ENCODE assay signal across 12 cellular contexts in genomic region chr3:21017115-21017852, GRCh38.
A peak's percentile ranks its signal among the peaks of the same experiment; 100 is the strongest.
DNase-seq lines count a peak whose midpoint lies in the region; ATAC-seq and TF ChIP-seq lines count a peak whose summit lies in the region.
"Had no signal": no experiment of that assay in that cellular context is flagged by ENCODE, and none has a peak within 500 bp of the region (broad histone marks: within the 10 kb centered on the region; RNA-seq: fewer than 3 reads in every experiment).

No MANE protein-coding gene starts in this region.

- H3K4me2 ChIP-seq in DOHH2 (ENCODE audit: low read length): no peak overlapping the region

- no peaks in the 10 kb centered on the region for H3K9me3 ChIP-seq in DOHH2 (ENCODE audit: control insufficient read depth, insufficient read depth, low read length)
- H3K9me3 ChIP-seq in iPS DF 6.9 (ENCODE audit: control insufficient read depth, insufficient read depth, low read length): no peaks in the 10 kb centered on the region
- H3K9me3 ChIP-seq in aorta (ENCODE audit: control insufficient read depth, low read length): no peaks in the 10 kb centered on the region

- H3K27ac ChIP-seq in DOHH2 (ENCODE audit: low read depth, low read length) (no peak overlapping the region), VCaP (no peak overlapping the region), iPS DF 6.9 (ENCODE audit: low read length) (no peak overlapping the region), aorta (ENCODE audit: low read depth in 1 of 2, low read length in 2 of 2) (no peak overlapping the region)

- H3K79me2 ChIP-seq in DOHH2 (ENCODE audit: control insufficient read depth, low read length): no peaks in the 10 kb centered on the region

- H3K27me3 ChIP-seq in DOHH2 (ENCODE audit: control insufficient read depth, low read length) (no peaks in the 10 kb centered on the region), iPS DF 6.9 (ENCODE audit: control insufficient read depth, insufficient read depth, low read length) (no peaks in the 10 kb centered on the region), aorta (ENCODE audit: control insufficient read depth in 1 of 2, insufficient read depth in 2 of 2, low read length in 1 of 2) (no peaks in the 10 kb centered on the region)

- intact Hi-C loops in aorta (cut with DNase I): no loop called here

- no peaks in the 10 kb centered on the region for H4K20me1 ChIP-seq in DOHH2 (ENCODE audit: control insufficient read depth, insufficient read depth, low read depth, low read length)

- H3K4me3 ChIP-seq in DOHH2 (ENCODE audit: low read length): no peak overlapping the region
- no peak overlapping the region for H3K4me3 ChIP-seq in iPS DF 6.9 (ENCODE audit: low read length)
- no peak overlapping the region for H3K4me3 ChIP-seq in aorta (ENCODE audit: low read length in 2 of 2)

- no peak for TF ChIP-seq EP300 in Ishikawa (IDR thresholded peaks at IDR 0.05; ENCODE audit: borderline replicate concordance)

- no peaks in the 10 kb centered on the region for H3F3A ChIP-seq in DOHH2 (ENCODE audit: control insufficient read depth, insufficient read depth)

- H3K9me2 ChIP-seq in DOHH2 (replicated peaks; ENCODE audit: control insufficient read depth, low read length): no peaks in the 10 kb centered on the region

- peak; percentile 7; the same call in 1 of the 2 replicates for TF ChIP-seq RAD21 in Ishikawa (IDR thresholded peaks at IDR 0.05; ENCODE audit: low read depth)

- WGBS in iPS DF 6.9 (ENCODE audit: insufficient coverage, insufficient read length): no CpG with 5 or more reads among the region's 10 CpGs
- 88 to 91% methylated on average over 10 of the region's 10 CpGs for WGBS in aorta, 2 donors

- TF ChIP-seq CTCF in DOHH2 (IDR thresholded peaks at IDR 0.05; ENCODE audit: low read depth, low read length, poor library complexity, severe bottlenecking): peak; percentile 64
- peak; percentile 30; the same call in 1 of the 2 replicates for TF ChIP-seq CTCF in VCaP (conservative IDR thresholded peaks at IDR 0.05)

- DNase-seq in iPS DF 6.9 (ENCODE audit: low read depth, low spot score) (peak; percentile 22), NCI-H128 (lab: John Stamatoyannopoulos, UW; ENCODE audit: unreplicated experiment) (no peak), aorta (no peak), DMS114 treated with DMSO at 0.1 percent for 48 hours (lab: John Stamatoyannopoulos, UW; ENCODE audit: unreplicated experiment) (no peak), NCI-H187 (lab: John Stamatoyannopoulos, UW) (no peak)
- DNase-seq: anterior cingulate cortex; nucleus accumbens; stimulated activated naive CD4-positive, alpha-beta T cell; T-helper 2 cell had no signal

- H3K36me3 ChIP-seq in DOHH2 (ENCODE audit: control insufficient read depth, low read length) (no peaks in the 10 kb centered on the region), iPS DF 6.9 (ENCODE audit: control insufficient read depth, insufficient read depth, low read length) (no peaks in the 10 kb centered on the region), aorta (ENCODE audit: control insufficient read depth in 1 of 2, insufficient read depth in 2 of 2, low read length in 1 of 2) (no peaks in the 10 kb centered on the region)

- H3K4me1 ChIP-seq in DOHH2 (ENCODE audit: control insufficient read depth, low read length) (no peaks in the 10 kb centered on the region), iPS DF 6.9 (ENCODE audit: control insufficient read depth, insufficient read depth, low read length) (no peaks in the 10 kb centered on the region), aorta (ENCODE audit: control insufficient read depth in 1 of 2, insufficient read depth in 2 of 2, low read length in 2 of 2) (no peaks in the 10 kb centered on the region)

- ATAC-seq in aorta (ENCODE audit: low FRiP score): no peak

TF ChIP-seq in Ishikawa, 13 proteins besides CTCF, POLR2A, EP300 and RAD21:
- TF ChIP-seq USF1 (IDR thresholded peaks at IDR 0.05) (no peak), CREB1 (IDR thresholded peaks at IDR 0.05; ENCODE audit: low read depth) (no peak), YY1 (IDR thresholded peaks at IDR 0.05; ENCODE audit: low read depth) (no peak), TCF12 (IDR thresholded peaks at IDR 0.05; ENCODE audit: low read depth) (no peak), TAF1 (IDR thresholded peaks at IDR 0.05; ENCODE audit: low read depth) (no peak), MAX (IDR thresholded peaks at IDR 0.05) (no peak), REST (IDR thresholded peaks at IDR 0.05; ENCODE audit: low read depth) (no peak), NFIC (IDR thresholded peaks at IDR 0.05) (no peak)
